ENCODE assay signal across 8 cellular contexts in the genomic region with DNA sequence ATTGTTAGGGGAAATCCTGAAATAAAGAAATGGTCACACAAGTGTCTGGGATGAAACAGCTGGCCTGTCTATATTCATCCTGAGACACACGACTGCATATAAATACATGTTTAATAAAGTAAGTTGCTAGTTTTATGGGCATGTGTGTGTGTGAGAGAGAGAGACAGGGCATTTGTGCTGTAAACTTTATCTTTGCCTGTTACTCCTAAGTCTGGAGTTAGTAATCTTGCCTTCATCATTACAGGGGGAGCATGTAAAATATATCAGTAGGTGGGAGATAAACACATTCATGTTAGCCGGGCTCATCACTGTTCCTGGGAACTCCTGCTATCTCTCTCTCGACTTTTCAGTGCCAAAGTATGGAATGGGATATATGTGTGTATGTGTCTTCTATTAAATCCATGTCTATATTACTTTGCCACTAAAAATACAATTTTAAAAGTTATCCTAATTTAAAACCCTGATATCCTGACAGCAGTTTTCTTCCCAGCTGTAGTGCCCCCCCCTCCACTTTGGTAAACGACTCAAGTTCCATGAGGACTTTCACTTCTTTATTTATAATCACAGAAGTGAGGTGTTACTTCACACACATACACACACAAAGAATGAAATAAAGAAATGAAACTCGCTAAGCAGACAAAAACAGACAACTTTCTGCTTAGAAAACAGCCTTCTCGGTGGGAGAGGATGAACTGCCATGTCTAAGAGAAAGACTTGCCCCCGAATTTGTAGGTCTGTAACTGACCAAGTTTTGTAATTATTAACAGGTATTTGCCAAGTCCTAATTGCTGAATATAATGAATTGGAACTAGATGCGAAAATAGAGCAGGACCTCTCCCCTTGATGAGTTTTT. TPM values are rescaled to one million over a fixed set of nuclear protein-coding genes. Genes with fewer than 3 reads are reported as not detected.
DNase-seq lines count a peak whose midpoint lies in the region; ATAC-seq and TF ChIP-seq lines count a peak whose summit lies in the region.

No MANE protein-coding gene starts in this region.

- TF ChIP-seq CTCF in Loucy (conservative IDR thresholded peaks at IDR 0.05; ENCODE audit: low read length), result no peak
- no peak for TF ChIP-seq CTCF in fibroblast of lung (conservative IDR thresholded peaks at IDR 0.05 in 1 of 2, IDR thresholded peaks at IDR 0.05 in 1 of 2; ENCODE audit: low read depth in 1 of 2, low read length in 2 of 2)
- no peak for TF ChIP-seq CTCF in Caco-2 (IDR thresholded peaks at IDR 0.05; ENCODE audit: insufficient read depth in 1 of 2, low read depth in 1 of 2, low read length in 1 of 2, severe bottlenecking in 1 of 2, unreplicated experiment in 1 of 2)

- peaks cover 28% of the 10 kb centered on the region for H3K27me3 Mint-ChIP-seq in Caco-2 (ENCODE audit: insufficient read depth, unreplicated experiment)

- H3K36me3 ChIP-seq in BLaER1 treated with 17β-estradiol and CSF1 and Interleukin-3, amounts not matched to agents 10 nM and 100 nM, result peaks cover 35 to 47% (median 43%) of the 10 kb centered on the region in 11 experiments
- H3K36me3 ChIP-seq in Loucy (ENCODE audit: insufficient read depth, low read length), result no peaks in the 10 kb centered on the region
- no peaks in the 10 kb centered on the region for H3K36me3 ChIP-seq in fibroblast of lung (ENCODE audit: control insufficient read depth, insufficient read depth, low read length)
- no peaks in the 10 kb centered on the region for H3K36me3 ChIP-seq in stomach smooth muscle (ENCODE audit: control insufficient read depth in 2 of 2, insufficient read depth in 2 of 2, low read length in 2 of 2)
- H3K36me3 ChIP-seq in Caco-2 (ENCODE audit: control insufficient read depth, insufficient read depth, low read length), result no peaks in the 10 kb centered on the region

- H3K9ac ChIP-seq in BLaER1 treated with 17β-estradiol and CSF1 and Interleukin-3, amounts not matched to agents 10 nM and 100 nM, result peak overlapping the region; percentile 96 to 100 (median 99)
- H3K9ac ChIP-seq in Loucy (ENCODE audit: low read depth, low read length, poor library complexity, severe bottlenecking) (peak overlapping the region; percentile 80), fibroblast of lung (ENCODE audit: insufficient read depth, low read length) (peak overlapping the region; percentile 97), stomach smooth muscle (ENCODE audit: low read length in 2 of 2) (peak overlapping the region; percentile 79 to 82)

- H3K27ac ChIP-seq in BLaER1 treated with 17β-estradiol and CSF1 and Interleukin-3, amounts not matched to agents 10 nM and 100 nM, result peak overlapping the region; percentile 94 to 100 (median 99)
- peak overlapping the region; percentile 98 for H3K27ac ChIP-seq in fibroblast of lung (ENCODE audit: insufficient read depth, low read length)
- H3K27ac ChIP-seq in stomach smooth muscle (ENCODE audit: low read length), result peak overlapping the region; percentile 73

- no peak overlapping the region for H3K4me3 Mint-ChIP-seq in Caco-2 (ENCODE audit: unreplicated experiment)

- peak overlapping the region; percentile 71 to 95 (median 85) for H3K4me3 ChIP-seq in BLaER1 treated with 17β-estradiol and CSF1 and Interleukin-3, amounts not matched to agents 10 nM and 100 nM
- H3K4me3 ChIP-seq in Loucy (ENCODE audit: low read length, poor library complexity, severe bottlenecking) (peak overlapping the region; percentile 72), fibroblast of lung (replicated peaks in 1 of 4; ENCODE audit: control extremely low read depth in 1 of 4, insufficient read depth in 1 of 4, low read depth in 3 of 4, low read length in 4 of 4) (peak overlapping the region; percentile 50 to 79 (median 73)), stomach smooth muscle (ENCODE audit: low read length in 2 of 2) (peak overlapping the region; percentile 76 to 83), Caco-2 (ENCODE audit: low read depth, low read length) (no peak overlapping the region)

- H3F3A ChIP-seq in Loucy (ENCODE audit: low read depth), result 0 out of 2 replicates have a peak, but pooled peaks cover 3% of the 10 kb centered on the region

- CTCF ChIA-PET in Caco-2 (lab: Charles Lee), result no interaction called here

- intact Hi-C loops in Caco-2 (cut with micrococcal nuclease; ENCODE audit: unreplicated experiment), result no loop called here

- no peaks in the 10 kb centered on the region for H3K9me2 ChIP-seq in Loucy (replicated peaks; ENCODE audit: low read depth, low read length)

- no TSS peak for BruUV-seq in Caco-2 (replicated peaks; lab: Mats Ljungman, UMichigan)

- H3K4me2 ChIP-seq in BLaER1 treated with 17β-estradiol and CSF1 and Interleukin-3, amounts not matched to agents 10 nM and 100 nM, result peak overlapping the region; percentile 14 to 96 (median 48); a peak in 20 of 22 replicates
- H3K4me2 ChIP-seq in Loucy (ENCODE audit: low read depth, low read length, poor library complexity, severe bottlenecking) (peak overlapping the region; percentile 63), fibroblast of lung (ENCODE audit: extremely low read depth, insufficient read depth, low read length) (peak overlapping the region; percentile 73)

- H3K27me3 ChIP-seq in BLaER1 treated with 17β-estradiol and CSF1 and Interleukin-3, amounts not matched to agents 10 nM and 100 nM, result peaks cover 0 to 12% (median 0%) of the 10 kb centered on the region in 11 experiments; a peak in 3 of 22 replicates
- H3K27me3 ChIP-seq in Loucy (ENCODE audit: insufficient read depth, low read length, poor library complexity, severe bottlenecking), result no peaks in the 10 kb centered on the region
- H3K27me3 ChIP-seq in fibroblast of lung (ENCODE audit: control insufficient read depth, insufficient read depth, low read length), result no peaks in the 10 kb centered on the region
- H3K27me3 ChIP-seq in stomach smooth muscle (ENCODE audit: control insufficient read depth in 1 of 2, insufficient read depth in 2 of 2, low read length in 2 of 2), result peaks cover 28 to 64% of the 10 kb centered on the region in 2 donors
- no peaks in the 10 kb centered on the region; the same call in 1 of the 2 replicates for H3K27me3 ChIP-seq in Caco-2 (replicated peaks; ENCODE audit: control insufficient read depth, insufficient read depth, low read length)

- peaks cover 14 to 34% (median 24%) of the 10 kb centered on the region in 10 experiments for H3K4me1 ChIP-seq in BLaER1 treated with 17β-estradiol and CSF1 and Interleukin-3, amounts not matched to agents 10 nM and 100 nM
- peaks cover 22% of the 10 kb centered on the region for H3K4me1 ChIP-seq in Loucy (ENCODE audit: insufficient read depth, low read length, poor library complexity, severe bottlenecking)
- H3K4me1 ChIP-seq in fibroblast of lung (ENCODE audit: control insufficient read depth, extremely low read depth, insufficient read depth, low read length), result peaks cover 6% of the 10 kb centered on the region
- peaks cover 11% of the 10 kb centered on the region for H3K4me1 ChIP-seq in stomach smooth muscle (ENCODE audit: control insufficient read depth, insufficient read depth, low read length)
- no peaks in the 10 kb centered on the region for H3K4me1 ChIP-seq in Caco-2

- H3K9me3 Mint-ChIP-seq in Caco-2 (ENCODE audit: unreplicated experiment), result no peaks in the 10 kb centered on the region

- H3K4me1 Mint-ChIP-seq in Caco-2 (ENCODE audit: low read depth, unreplicated experiment), result no peaks in the 10 kb centered on the region

- H3K9me3 ChIP-seq in BLaER1 treated with 17β-estradiol and CSF1 and Interleukin-3, amounts not matched to agents 10 nM and 100 nM (replicated peaks in 1 of 11), result 0 out of 22 replicates have a peak, but pooled peaks cover 0 to 4% (median 0%) of the 10 kb centered on the region in 11 experiments
- no peaks in the 10 kb centered on the region for H3K9me3 ChIP-seq in Loucy (ENCODE audit: insufficient read depth, low read depth, low read length)
- H3K9me3 ChIP-seq in fibroblast of lung (ENCODE audit: control insufficient read depth, insufficient read depth, low read depth, low read length), result no peaks in the 10 kb centered on the region
- no peaks in the 10 kb centered on the region for H3K9me3 ChIP-seq in stomach smooth muscle (ENCODE audit: control insufficient read depth in 2 of 2, low read length in 2 of 2)
- no peaks in the 10 kb centered on the region for H3K9me3 ChIP-seq in Caco-2

- peak in 1 of 2 donors; percentile 35 for DNase-seq in fibroblast of lung (ENCODE audit: low read depth in 2 of 2)
- DNase-seq in activated CD4-positive, alpha-beta T cell treated with anti-CD3 and anti-CD28 coated beads, Interleukin-2, amount 50 U/mL, for 1 hour, result no peak
- DNase-seq in iPS-NIHi7 (ENCODE audit: extremely low spot score), result no peak
- DNase-seq in Caco-2, result no peak

- H3K79me2 ChIP-seq in Loucy (ENCODE audit: insufficient read depth, low read length), result peaks cover 55% of the 10 kb centered on the region
- H3K79me2 ChIP-seq in fibroblast of lung (ENCODE audit: control insufficient read depth, insufficient read depth, low read length), result peaks cover 53% of the 10 kb centered on the region

- no peaks in the 10 kb centered on the region for H3K36me3 Mint-ChIP-seq in Caco-2 (ENCODE audit: insufficient read depth, unreplicated experiment)

- peaks cover 0 to 29% (median 9%) of the 10 kb centered on the region in 11 experiments; a peak in 9 of 22 replicates for H4K20me1 ChIP-seq in BLaER1 treated with 17β-estradiol and CSF1 and Interleukin-3, amounts not matched to agents 10 nM and 100 nM
- peaks cover 16% of the 10 kb centered on the region for H4K20me1 ChIP-seq in Loucy (ENCODE audit: insufficient read depth, low read length, poor library complexity, severe bottlenecking)
- no peaks in the 10 kb centered on the region for H4K20me1 ChIP-seq in fibroblast of lung (ENCODE audit: control insufficient read depth, extremely low read depth, insufficient read depth, low read length)

- H3K27ac Mint-ChIP-seq in Caco-2 (ENCODE audit: unreplicated experiment), result no peak overlapping the region

- POLR2A ChIA-PET in Caco-2 (lab: Charles Lee), result no interaction called here

- H2AFZ ChIP-seq in Loucy (ENCODE audit: low read length), result 0 out of 2 replicates have a peak overlapping the region, but pooled peaks have one; percentile 2
- H2AFZ ChIP-seq in fibroblast of lung (ENCODE audit: low read length), result no peak overlapping the region

- ATAC-seq in GM21423 (IDR thresholded peaks at IDR 0.05; ENCODE audit: unreplicated experiment), result peak; percentile 68

RNA-seq across cellular contexts. Expression of a gene that starts 0.9 kb away (rescaled TPM):
- 68.8 and 91.0 TPM in 2 replicates for total RNA-seq in fibroblast of lung
- 62.7 and 130 TPM in 2 replicates for polyA plus RNA-seq in fibroblast of lung
- polyA plus RNA-seq in fibroblast of lung (2012), result 35.8 and 75.9 TPM in 2 replicates
- 89.0 and 128 TPM in 2 replicates for polyA minus RNA-seq in fibroblast of lung (ENCODE audit: low replicate concordance)
- not detected in 2 replicates for total RNA-seq in Caco-2 (2022)

Comparison
In these comparisons a context has a peak if more than half of its experiments do, and no peak if none do; other contexts are left out.
1. RNA of a gene that starts 0.9 kb away (total RNA-seq): 68.8 to 91.0 TPM in fibroblast of lung; not detected in Caco-2; every median in the first group is over 10 times any median in the second.
2. Peak in every context shown above with its lines, with median percentiles within 50 percentile points of each other: H3K27ac ChIP-seq, H3K4me2 ChIP-seq and H3K9ac ChIP-seq.